1 cellular context compared by ENCODE assay signal in genomic region chr5:123454236-123454911, GRCh38.
A peak's percentile ranks its signal among the peaks of the same experiment; 100 is the strongest.
TF ChIP-seq lines count a peak whose summit lies in the region.

No MANE protein-coding gene starts in this region.

TF ChIP-seq in HepG2, 621 proteins besides CTCF, POLR2A, EP300 and RAD21:
- TF ChIP-seq MAFF (IDR thresholded peaks at IDR 0.05; ENCODE audit: low read depth, low read length) (peak; percentile 32; the same call in 1 of the 2 replicates), NFE2L2 (IDR thresholded peaks at IDR 0.05; ENCODE audit: low read length) (peak; percentile 85), MAFK (conservative IDR thresholded peaks at IDR 0.05 in 1 of 2, IDR thresholded peaks at IDR 0.05 in 1 of 2; ENCODE audit: low read length in 2 of 2) (peak; percentile 33 to 56; a peak in 3 of 4 replicates), ZFP37 (CRISPR knock-in tag; IDR thresholded peaks at IDR 0.05; ENCODE audit: borderline replicate concordance) (no peak)
TF ChIP-seq in HepG2: peak in this region for 3.
